9 cellular contexts compared by ENCODE assay signal in genomic region chr1:243264718-243265117, GRCh38. TPM values are rescaled to one million over a fixed set of nuclear protein-coding genes. Genes with fewer than 3 reads are reported as not detected.
DNase-seq lines count a peak whose midpoint lies in the region; ATAC-seq and TF ChIP-seq lines count a peak whose summit lies in the region.
"Had no signal": no experiment of that assay in that cellular context is flagged by ENCODE, and none has a peak within 500 bp of the region (broad histone marks: within the 10 kb centered on the region; RNA-seq: fewer than 3 reads in every experiment).

No MANE protein-coding gene starts in this region.

- H3K4me2 ChIP-seq in MM.1S (ENCODE audit: low read depth, low read length) = no peak overlapping the region
- H3K4me2 ChIP-seq: KMS-11 had no signal

- H3F3A ChIP-seq in MM.1S (ENCODE audit: insufficient read depth, low read length) = no peaks in the 10 kb centered on the region

- H3K79me2 ChIP-seq in MM.1S (ENCODE audit: low read length) = peaks cover 11% of the 10 kb centered on the region; the same call in 1 of the 2 replicates

- no peak for TF ChIP-seq CTCF in endothelial cell (IDR thresholded peaks at IDR 0.05; ENCODE audit: unreplicated experiment)
- no peak for TF ChIP-seq CTCF in osteocyte (IDR thresholded peaks at IDR 0.05)
- no peak for TF ChIP-seq CTCF in MM.1S (IDR thresholded peaks at IDR 0.05; ENCODE audit: low read length)

- H3K9me3 ChIP-seq in MM.1S (replicated peaks; ENCODE audit: insufficient read depth, low read length) = no peaks in the 10 kb centered on the region

- H3K36me3 ChIP-seq in MM.1S (replicated peaks; ENCODE audit: insufficient read depth, low read length) = no peaks in the 10 kb centered on the region

- H4K20me1 ChIP-seq in MM.1S (ENCODE audit: insufficient read depth, low read length) = no peaks in the 10 kb centered on the region

- H3K36me3 Mint-ChIP-seq in endothelial cell (ENCODE audit: low read depth, unreplicated experiment) = peaks cover 7% of the 10 kb centered on the region
- H3K36me3 Mint-ChIP-seq in osteocyte (ENCODE audit: unreplicated experiment) = peaks cover 3% of the 10 kb centered on the region

- no peak overlapping the region for H3K4me3 ChIP-seq in MM.1S (ENCODE audit: low read length)

- ATAC-seq in GM18498 (IDR thresholded peaks at IDR 0.05; ENCODE audit: unreplicated experiment) (peak; percentile 43), GM18867 (IDR thresholded peaks at IDR 0.05; ENCODE audit: unreplicated experiment) (no peak)

- H3K4me1 ChIP-seq in MM.1S (ENCODE audit: low read length) = no peaks in the 10 kb centered on the region

- H3K9me3 Mint-ChIP-seq in endothelial cell (ENCODE audit: unreplicated experiment) (no peaks in the 10 kb centered on the region), osteocyte (ENCODE audit: unreplicated experiment) (no peaks in the 10 kb centered on the region)

- H3K9ac ChIP-seq in MM.1S (ENCODE audit: low read length) = no peak overlapping the region
- H3K9ac ChIP-seq: KMS-11 had no signal

- no peak overlapping the region for H2AFZ ChIP-seq in MM.1S (ENCODE audit: low read length)

- no peaks in the 10 kb centered on the region for H3K27me3 Mint-ChIP-seq in endothelial cell (ENCODE audit: unreplicated experiment)
- H3K27me3 Mint-ChIP-seq in osteocyte (ENCODE audit: unreplicated experiment) = no peaks in the 10 kb centered on the region

- no peaks in the 10 kb centered on the region for H3K27me3 ChIP-seq in MM.1S (replicated peaks; ENCODE audit: insufficient read depth, low read length)

- peak; percentile 73 for DNase-seq in NCI-H82 treated with DMSO at 0.1 percent for 48 hours (lab: John Stamatoyannopoulos, UW; ENCODE audit: unreplicated experiment)
- no peak for DNase-seq in endothelial cell (ENCODE audit: low spot score)
- DNase-seq in osteocyte (ENCODE audit: extremely low spot score, unreplicated experiment) = no peak
- no peak for DNase-seq in NCI-H146 treated with DMSO at 0.1 percent for 48 hours (lab: John Stamatoyannopoulos, UW; ENCODE audit: unreplicated experiment)
- DNase-seq in retina = no peak
- DNase-seq in MM.1S = no peak

- H3K4me1 Mint-ChIP-seq in endothelial cell (ENCODE audit: unreplicated experiment) (peaks cover 46% of the 10 kb centered on the region), osteocyte (ENCODE audit: unreplicated experiment) (peaks cover 35% of the 10 kb centered on the region)

- no peak overlapping the region for H3K27ac ChIP-seq in MM.1S (ENCODE audit: low read length)
- H3K27ac ChIP-seq: KMS-11 had no signal

- H3K27ac Mint-ChIP-seq in endothelial cell (ENCODE audit: unreplicated experiment) (peak overlapping the region; percentile 96), osteocyte (ENCODE audit: unreplicated experiment) (peak overlapping the region; percentile 24)

- no peaks in the 10 kb centered on the region for H3K9me2 ChIP-seq in MM.1S (replicated peaks; ENCODE audit: insufficient read depth, low read length)

- H3K4me3 Mint-ChIP-seq in endothelial cell (ENCODE audit: unreplicated experiment) (peak overlapping the region; percentile 19), osteocyte (ENCODE audit: unreplicated experiment) (no peak overlapping the region)

RNA-seq across cellular contexts. Expression of gene SDCCAG8, which starts 8.9 kb away (rescaled TPM):
- total RNA-seq in endothelial cell (ENCODE audit: unreplicated experiment) (41.9 TPM), osteocyte (26.7 and 30.4 TPM in 2 replicates)

RNA-seq across cellular contexts. Expression of gene CEP170, which starts 9.6 kb away (rescaled TPM):
- total RNA-seq in endothelial cell (ENCODE audit: unreplicated experiment) (168 TPM), osteocyte (125 and 131 TPM in 2 replicates)
